ENCODE assay signal across 11 cellular contexts in genomic region chr9:77663754-77664153, GRCh38. TPM values are rescaled to one million over a fixed set of nuclear protein-coding genes. Genes with fewer than 3 reads are reported as not detected.
DNase-seq lines count a peak whose midpoint lies in the region; ATAC-seq lines count a peak whose summit lies in the region.
"Had no signal": no experiment of that assay in that cellular context is flagged by ENCODE, and none has a peak within 500 bp of the region (broad histone marks: within the 10 kb centered on the region; RNA-seq: fewer than 3 reads in every experiment).

No MANE protein-coding gene starts in this region.

- H3K9ac ChIP-seq in adipocyte (ENCODE audit: low read length): no peak overlapping the region

- H3K4me3 ChIP-seq in adipocyte (ENCODE audit: low read length): peak overlapping the region; percentile 3

- H3K27me3 Mint-ChIP-seq in T-cell: peaks cover 0 to 5% of the 10 kb centered on the region in 2 donors

- no peaks in the 10 kb centered on the region for H3K4me1 Mint-ChIP-seq in T-cell

- POLR2A ChIA-PET in T-cell (lab: Charles Lee): no interaction called here

- H3K36me3 Mint-ChIP-seq in T-cell: no peaks in the 10 kb centered on the region

- H3K9me3 ChIP-seq in adipocyte (ENCODE audit: control insufficient read depth, low read length): no peaks in the 10 kb centered on the region

- H3K4me3 Mint-ChIP-seq in T-cell: no peak overlapping the region
- H3K4me3 Mint-ChIP-seq: T-helper 2 cell treated with Interferon-gamma antibody and Interleukin-4, amounts not matched to agents 5 μg/mL and 100 μg/mL, for 36 hours had no signal

- peak; percentile 43 for DNase-seq in DMS79 treated with DMSO at 0.1 percent for 48 hours (lab: John Stamatoyannopoulos, UW)
- no peak for DNase-seq in DMS79 (lab: John Stamatoyannopoulos, UW)
- no peak for DNase-seq in adipocyte (ENCODE audit: low read depth)
- peak; percentile 35 for DNase-seq in iPS-NIHi11 (ENCODE audit: low spot score)
- DNase-seq in stromal cell of bone marrow (ENCODE audit: low read depth): peak; percentile 46
- DNase-seq in activated CD4-positive, alpha-beta T cell treated with anti-CD3 and anti-CD28 coated beads for 4 hours: no peak
- DNase-seq in T-cell: no peak

- H3K9me3 Mint-ChIP-seq in T-cell: no peaks in the 10 kb centered on the region
- H3K9me3 Mint-ChIP-seq: T-helper 2 cell treated with Interferon-gamma antibody and Interleukin-4, amounts not matched to agents 5 μg/mL and 100 μg/mL, for 36 hours had no signal

- H3K36me3 ChIP-seq in adipocyte (ENCODE audit: control insufficient read depth, insufficient read depth, low read length, severe bottlenecking): no peaks in the 10 kb centered on the region

- no peak for ATAC-seq in GM21723 (IDR thresholded peaks at IDR 0.05; ENCODE audit: unreplicated experiment)
- no peak for ATAC-seq in T-cell (replicated peaks in 1 of 4)

- peaks cover 8% of the 10 kb centered on the region for H3K4me1 ChIP-seq in adipocyte (ENCODE audit: control insufficient read depth, insufficient read depth, low read length)

- no peaks in the 10 kb centered on the region for H3K27me3 ChIP-seq in adipocyte (replicated peaks; ENCODE audit: control insufficient read depth, insufficient read depth, low read length)

- CTCF ChIA-PET in T-cell (lab: Charles Lee): no interaction called here

- no peak overlapping the region for H3K27ac Mint-ChIP-seq in T-cell
- H3K27ac Mint-ChIP-seq: progenitor cell of endocrine pancreas; T-helper 2 cell treated with Interferon-gamma antibody and Interleukin-4, amounts not matched to agents 5 μg/mL and 100 μg/mL, for 36 hours had no signal

RNA-seq across cellular contexts. Expression of gene GNA14, which starts 15.6 kb away (rescaled TPM):
- total RNA-seq in T-cell: not detected
- total RNA-seq: NCI-H460 had no signal

Comparison
In these comparisons a context has a peak if more than half of its experiments do, and no peak if none do; other contexts are left out.
1. DNase-seq: peak in DMS79 treated with DMSO at 0.1 percent for 48 hours (single experiment), iPS-NIHi11 (single experiment) and stromal cell of bone marrow (single experiment); none in DMS79 (single experiment), adipocyte (single experiment), activated CD4-positive, alpha-beta T cell treated with anti-CD3 and anti-CD28 coated beads for 4 hours (0 of 2) and T-cell (0 of 34).